21 cellular contexts compared by ENCODE assay signal in the genomic region with DNA sequence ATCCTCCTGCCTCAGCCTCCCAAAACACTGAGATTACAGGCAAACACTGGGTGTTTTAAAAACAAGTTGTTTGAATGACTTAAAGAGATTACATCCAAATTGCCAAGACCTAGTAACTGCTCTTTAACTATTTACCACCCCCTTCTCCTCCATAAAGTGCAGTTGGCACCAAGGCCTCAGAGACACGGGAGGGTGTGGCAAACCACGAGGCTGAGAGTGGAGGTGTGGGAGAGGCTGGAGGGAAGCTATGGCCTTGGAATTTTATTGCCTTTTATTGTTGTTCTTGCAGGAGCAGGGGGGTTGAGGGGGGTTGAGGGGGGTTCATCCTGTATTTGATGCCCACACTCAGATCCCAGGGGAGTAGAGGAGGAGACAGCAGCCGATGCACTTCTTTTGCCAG.
"Had no signal": no experiment of that assay in that cellular context is flagged by ENCODE, and none has a peak within 500 bp of the region (broad histone marks: within the 10 kb centered on the region; RNA-seq: fewer than 3 reads in every experiment).

No MANE protein-coding gene starts in this region.

- DNase-seq: activated CD4-positive, alpha-beta T cell treated with anti-CD3 and anti-CD28 coated beads for 36 hours; activated CD4-positive, CD25-positive, alpha-beta regulatory T cell; activated CD8-positive, alpha-beta memory T cell treated with anti-CD3 and anti-CD28 coated beads, Interleukin-2, amount 10 ng/mL, durations not matched to agents 7 days and 5 days; activated CD8-positive, alpha-beta T cell treated with anti-CD3 and anti-CD28 coated beads, Interleukin-2, amount 10 ng/mL, durations not matched to agents 7 days and 5 days; activated naive CD4-positive, alpha-beta T cell; activated T-cell treated with anti-CD3 and anti-CD28 coated beads, Interleukin-2, amount 50 U/mL, for 72 hours; dermis blood vessel endothelial cell; effector CD4-positive, alpha-beta T cell; glutamatergic neuron; naive thymus-derived CD4-positive, alpha-beta T cell; occipital lobe; posterior cingulate gyrus; right cardiac atrium; spleen; stimulated activated naive CD4-positive, alpha-beta T cell; T-helper 1 cell had no signal

- H3K36me3 ChIP-seq: suprapubic skin, vagina had no signal

- H3K4me3 ChIP-seq: hepatocyte, spleen, suprapubic skin, vagina had no signal

- H3K9me3 ChIP-seq: spleen, suprapubic skin, vagina had no signal

- ATAC-seq: activated CD4-positive, alpha-beta T cell treated with anti-CD3 and anti-CD28 coated beads for 36 hours; activated CD8-positive, alpha-beta memory T cell treated with anti-CD3 and anti-CD28 coated beads, Interleukin-2, amount 10 ng/mL, durations not matched to agents 7 days and 5 days; activated CD8-positive, alpha-beta T cell treated with anti-CD3 and anti-CD28 coated beads, Interleukin-2, amount 10 ng/mL, durations not matched to agents 7 days and 5 days; activated naive CD4-positive, alpha-beta T cell treated with anti-CD3 and anti-CD28 coated beads, Interleukin-2, amount 50 U/mL, for 72 hours; activated T-cell treated with anti-CD3 and anti-CD28 coated beads, Interleukin-2, amount 50 U/mL, for 72 hours; naive thymus-derived CD4-positive, alpha-beta T cell; right cardiac atrium had no signal

- H3K4me2 ChIP-seq: hepatocyte had no signal

- H3K27me3 ChIP-seq: hepatocyte, spleen, suprapubic skin, vagina had no signal

- H3K27ac ChIP-seq: epithelial cell of prostate, hepatocyte, suprapubic skin had no signal
